ENCODE assay signal across 28 cellular contexts in the genomic region with DNA sequence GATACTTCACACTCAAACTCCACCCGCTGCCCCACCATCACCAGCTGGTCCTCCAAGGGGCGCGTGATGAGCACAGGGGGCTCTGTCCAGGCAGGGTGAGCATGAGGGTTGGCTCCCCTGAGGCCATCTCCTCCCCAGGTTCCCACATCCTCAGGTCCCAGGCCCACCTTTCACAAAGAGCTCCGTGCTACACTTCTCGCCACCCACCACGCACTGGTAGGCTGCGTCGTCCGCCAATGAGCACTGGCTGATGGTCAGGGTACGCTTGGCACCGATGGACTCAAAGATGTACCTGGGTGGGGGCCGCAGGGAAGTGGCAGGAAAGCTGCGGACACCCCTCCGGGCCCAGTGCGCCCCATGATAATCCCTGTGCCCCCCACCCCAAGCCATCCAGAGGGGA. TPM values are rescaled to one million over a fixed set of nuclear protein-coding genes. Genes with fewer than 3 reads are reported as not detected.
"Had no signal": no experiment of that assay in that cellular context is flagged by ENCODE, and none has a peak within 500 bp of the region (broad histone marks: within the 10 kb centered on the region; RNA-seq: fewer than 3 reads in every experiment).

No MANE protein-coding gene starts in this region.

- H3K27me3 ChIP-seq: heart right ventricle, pancreas, testis, tibial artery had no signal

- H3K4me1 ChIP-seq: esophagus squamous epithelium, pancreas, spleen, testis, tibial artery had no signal

- H3K36me3 ChIP-seq: esophagus squamous epithelium, pancreas, tibial artery had no signal

- DNase-seq: cerebellar nuclear complex; cortex of kidney; effector memory CD8-positive, alpha-beta T cell; erythroblast; esophagus squamous epithelium; foreskin melanocyte; glutamatergic neuron; heart right ventricle; hippocampal formation; kidney glomerular epithelial cell; nephron progenitor cell; occipital lobe; spleen; stimulated activated CD4-positive, alpha-beta T cell treated with anti-CD3 and anti-CD28 coated beads, Interleukin-4, amount 100 ng/mL, for 4 hours; stimulated activated naive CD8-positive, alpha-beta T cell treated with anti-CD3 and anti-CD28 coated beads, Interleukin-15, Interleukin-2, amounts not matched to agents 100 U/mL and 50 U/mL, for 24 hours; substantia nigra; testis; tibial artery had no signal

- H3K4me3 ChIP-seq: esophagus squamous epithelium, heart right ventricle, pancreas, skin epidermis, spleen, testis, tibial artery had no signal

- H3K27ac ChIP-seq: esophagus squamous epithelium, pancreas, skin epidermis, spleen, testis, tibial artery had no signal

- ATAC-seq: effector memory CD8-positive, alpha-beta T cell; naive thymus-derived CD8-positive, alpha-beta T cell; pancreas; stimulated activated memory B cell treated with anti-CD40 and anti-IgM and Interleukin-4, amounts not matched to agents 10 μg/mL and 1 μg/mL and 100 μg/mL, for 72 hours; stimulated activated naive CD8-positive, alpha-beta T cell treated with anti-CD3 and anti-CD28 coated beads, Interleukin-15, Interleukin-2, amounts not matched to agents 100 U/mL and 50 U/mL, for 24 hours had no signal

- H3K9me3 ChIP-seq: esophagus squamous epithelium, heart right ventricle, pancreas, spleen, testis, tibial artery had no signal

RNA-seq across cellular contexts. Expression of gene MYBPC3, which starts 9.6 kb away (rescaled TPM):
- total RNA-seq: dermis microvascular lymphatic vessel endothelial cell, lower leg skin, lung microvascular endothelial cell, myocyte, occipital lobe, urinary bladder had no signal
- polyA plus RNA-seq: naive thymus-derived CD8-positive, alpha-beta T cell had no signal

RNA-seq across cellular contexts. Expression of gene SPI1, which starts 35.5 kb away (rescaled TPM):
- total RNA-seq: dermis microvascular lymphatic vessel endothelial cell, lung microvascular endothelial cell, myocyte, progenitor cell of endocrine pancreas had no signal
- polyA plus RNA-seq: naive thymus-derived CD8-positive, alpha-beta T cell had no signal
